Comparison of ENCODE assay signal across 23 cellular contexts in the genomic region with DNA sequence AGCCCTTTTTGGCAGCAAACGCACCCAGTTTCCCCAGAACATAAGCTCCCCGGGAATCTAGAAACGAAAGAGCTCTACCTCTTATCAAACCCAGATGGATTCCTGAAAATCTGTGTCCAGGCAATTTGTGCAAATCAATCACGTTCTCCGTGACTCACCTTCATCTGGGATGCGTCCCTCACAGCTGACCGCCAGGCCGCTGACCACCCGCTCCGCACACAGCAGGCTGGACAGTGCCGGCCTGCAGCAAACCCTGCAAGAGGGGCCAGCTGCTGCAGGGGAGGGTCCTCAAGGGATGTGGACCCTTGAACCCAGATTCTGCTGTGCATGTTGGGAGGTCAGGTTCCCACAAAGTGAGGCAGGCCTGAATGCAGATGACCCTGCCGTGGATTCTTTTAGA.
DNase-seq lines count a peak whose midpoint lies in the region; ATAC-seq and TF ChIP-seq lines count a peak whose summit lies in the region.
"Had no signal": no experiment of that assay in that cellular context is flagged by ENCODE, and none has a peak within 500 bp of the region (broad histone marks: within the 10 kb centered on the region; RNA-seq: fewer than 3 reads in every experiment).

No MANE protein-coding gene starts in this region.

- H2BK120ac ChIP-seq in mesenchymal stem cell (ENCODE audit: low read depth, low read length) = no peak overlapping the region

- H3K18ac ChIP-seq in mesenchymal stem cell (ENCODE audit: low read depth in 1 of 2, low read length in 2 of 2) = no peak overlapping the region

- no peak overlapping the region for H2BK5ac ChIP-seq in mesenchymal stem cell (ENCODE audit: low read depth, low read length, poor library complexity, severe bottlenecking)

- H3K79me1 ChIP-seq in mesenchymal stem cell (replicated peaks; ENCODE audit: low read length, poor library complexity, severe bottlenecking) = no peaks in the 10 kb centered on the region

- H2BK12ac ChIP-seq in mesenchymal stem cell (ENCODE audit: low read length in 2 of 2) = no peak overlapping the region

- H4K8ac ChIP-seq in mesenchymal stem cell (ENCODE audit: low read length) = peak overlapping the region; percentile 23

- H3K27ac ChIP-seq in heart right ventricle = no peak overlapping the region
- peak overlapping the region in 54 of 59 donors; percentile 12 to 92 (median 79) for H3K27ac ChIP-seq in dorsolateral prefrontal cortex
- no peak overlapping the region for H3K27ac ChIP-seq in mesenchymal stem cell (ENCODE audit: low read length, poor library complexity, severe bottlenecking)
- no peak overlapping the region for H3K27ac ChIP-seq in spleen
- H3K27ac ChIP-seq: BLaER1 treated with 17β-estradiol and CSF1 and Interleukin-3, amounts not matched to agents 10 nM and 100 nM had no signal

- H3K14ac ChIP-seq in mesenchymal stem cell (ENCODE audit: low read length in 2 of 2) = no peak overlapping the region

- H3K36me3 ChIP-seq in heart right ventricle (no peaks in the 10 kb centered on the region), mesenchymal stem cell (ENCODE audit: control insufficient read depth in 1 of 2, insufficient read depth in 2 of 2, low read depth in 1 of 2, low read length in 2 of 2) (no peaks in the 10 kb centered on the region), spleen (no peaks in the 10 kb centered on the region)
- H3K36me3 ChIP-seq: BLaER1 treated with 17β-estradiol and CSF1 and Interleukin-3, amounts not matched to agents 10 nM and 100 nM had no signal

- H3K4me3 ChIP-seq in heart right ventricle (no peak overlapping the region), dorsolateral prefrontal cortex (peak overlapping the region in 2 of 59 donors; percentile 22 to 28), mesenchymal stem cell (ENCODE audit: insufficient read depth in 1 of 2, low read depth in 1 of 2, low read length in 2 of 2) (no peak overlapping the region), spleen (no peak overlapping the region)
- H3K4me3 ChIP-seq: BLaER1 treated with 17β-estradiol and CSF1 and Interleukin-3, amounts not matched to agents 10 nM and 100 nM; GM12878 had no signal

- H4K91ac ChIP-seq in mesenchymal stem cell (ENCODE audit: low read length) = no peak overlapping the region

- no peaks in the 10 kb centered on the region for H3K4me1 ChIP-seq in heart right ventricle
- no peaks in the 10 kb centered on the region for H3K4me1 ChIP-seq in mesenchymal stem cell (ENCODE audit: control insufficient read depth, insufficient read depth, low read depth, low read length)
- no peaks in the 10 kb centered on the region for H3K4me1 ChIP-seq in spleen

- no peak for TF ChIP-seq POLR2A in spleen (IDR thresholded peaks at IDR 0.05)

- H2AFZ ChIP-seq in mesenchymal stem cell (ENCODE audit: low read depth, low read length) = no peak overlapping the region

- no peak overlapping the region for H2AK5ac ChIP-seq in mesenchymal stem cell (ENCODE audit: low read length, severe bottlenecking)

- 59 to 67% methylated on average over 12 of the region's 12 CpGs for WGBS in heart right ventricle, 2 donors
- WGBS in mesenchymal stem cell = 87% methylated on average over 12 of the region's 12 CpGs
- whole genome bisulfite sequencing in spleen, 5 donors = 68 to 79% (median 78%) methylated on average over 11 to 12 of the region's 12 CpGs

- peak; percentile 18 for DNase-seq in Right ventricle myocardium superior
- no peak for DNase-seq in heart right ventricle
- peak in 2 of 10 donors; percentile 24 to 34 for DNase-seq in dorsolateral prefrontal cortex
- DNase-seq in mesenchymal stem cell = no peak
- DNase-seq in spleen = peak; percentile 36
- no peak for DNase-seq in cerebellar nuclear complex (lab: John Stamatoyannopoulos, UW)
- DNase-seq in RKO (ENCODE audit: low spot score) = no peak
- DNase-seq in NCI-H146 treated with DMSO at 0.1 percent for 48 hours (lab: John Stamatoyannopoulos, UW; ENCODE audit: unreplicated experiment) = no peak
- DNase-seq: 8988T; Caco-2; CD4-positive, alpha-beta memory T cell; DND-41; MV-4-11; NCI-H1105 treated with DMSO at 0.1 percent for 48 hours; NCI-H1694 treated with DMSO at 0.1 percent for 48 hours; NCI-H2081 treated with DMSO at 0.1 percent for 48 hours; NCI-H2171 treated with DMSO at 0.1 percent for 48 hours; NCI-H526; OCI-M1; SHP77 had no signal

- intact Hi-C loops in Right ventricle myocardium superior (cut with DNase I) = no loop called here
- intact Hi-C loops in heart right ventricle (cut with DNase I) = no loop called here
- intact Hi-C loops in dorsolateral prefrontal cortex (cut with DNase I) = loop anchor here in 1 of 2 donors (2.0 kb wide), 1 partner anchor 13 kb away; no protein-coding TSS in a partner anchor
- intact Hi-C loops in spleen (cut with DNase I; ENCODE audit: low total_unique reads) = no loop called here

- no peak overlapping the region for H3K4me2 ChIP-seq in mesenchymal stem cell (ENCODE audit: low read length, poor library complexity, severe bottlenecking)

- H3K9me3 ChIP-seq in heart right ventricle = no peaks in the 10 kb centered on the region
- no peaks in the 10 kb centered on the region for H3K9me3 ChIP-seq in mesenchymal stem cell (ENCODE audit: control insufficient read depth, low read length)
- no peaks in the 10 kb centered on the region for H3K9me3 ChIP-seq in spleen
- H3K9me3 ChIP-seq: Caco-2 had no signal

- H3K4ac ChIP-seq in mesenchymal stem cell (ENCODE audit: low read depth in 1 of 2, low read length in 2 of 2) = no peak overlapping the region

- H3K27me3 ChIP-seq in heart right ventricle (peaks cover 0 to 76% (median 49%) of the 10 kb centered on the region in 7 donors), dorsolateral prefrontal cortex (peaks cover 0 to 23% (median 0%) of the 10 kb centered on the region in 45 donors), mesenchymal stem cell (ENCODE audit: control insufficient read depth in 1 of 2, insufficient read depth in 1 of 2, low read length in 2 of 2) (peaks cover 0 to 79% of the 10 kb centered on the region in 2 experiments), spleen (replicated peaks in 1 of 7) (peaks cover 0 to 91% (median 14%) of the 10 kb centered on the region in 7 donors)
- H3K27me3 ChIP-seq: BLaER1 treated with 17β-estradiol and CSF1 and Interleukin-3, amounts not matched to agents 10 nM and 100 nM had no signal

- ATAC-seq in Right ventricle myocardium superior (ENCODE audit: poor library complexity) (no peak), heart right ventricle (no peak)
- ATAC-seq: GM12878, HCT116 had no signal

- no peak overlapping the region for H2BK15ac ChIP-seq in mesenchymal stem cell (ENCODE audit: low read depth, poor library complexity, severe bottlenecking)

- H3K9ac ChIP-seq in mesenchymal stem cell (ENCODE audit: low read length) = no peak overlapping the region
- H3K9ac ChIP-seq: BLaER1 treated with 17β-estradiol and CSF1 and Interleukin-3, amounts not matched to agents 10 nM and 100 nM had no signal

- TF ChIP-seq CTCF in heart right ventricle (IDR thresholded peaks at IDR 0.05) = no peak
- TF ChIP-seq CTCF in dorsolateral prefrontal cortex (IDR thresholded peaks at IDR 0.05 in 54 of 56, conservative IDR thresholded peaks at IDR 0.05 in 2 of 56; ENCODE audit: low read depth in 1 of 56, partially characterized antibody in 56 of 56) = no peak
- no peak for TF ChIP-seq CTCF in spleen (IDR thresholded peaks at IDR 0.05 in 8 of 11, conservative IDR thresholded peaks at IDR 0.05 in 3 of 11)

- no peak overlapping the region for H3K23ac ChIP-seq in mesenchymal stem cell (ENCODE audit: low read length in 2 of 2)

Comparison
In these comparisons a context has a peak if more than half of its experiments do, and no peak if none do; other contexts are left out.
1. DNase-seq: peak in Right ventricle myocardium superior (single experiment) and spleen (single experiment); none in heart right ventricle (0 of 2), mesenchymal stem cell (single experiment), cerebellar nuclear complex (0 of 2), RKO (single experiment) and NCI-H146 treated with DMSO at 0.1 percent for 48 hours (single experiment).
2. H3K27ac ChIP-seq: peak in dorsolateral prefrontal cortex (54 of 59); none in heart right ventricle (0 of 10), mesenchymal stem cell (single experiment) and spleen (0 of 8).